In genomic region chr4:159177265-159178146, GRCh38 we compare ENCODE assay signal across 13 cellular contexts.
DNase-seq lines count a peak whose midpoint lies in the region; ATAC-seq and TF ChIP-seq lines count a peak whose summit lies in the region.
"Had no signal": no experiment of that assay in that cellular context is flagged by ENCODE, and none has a peak within 500 bp of the region (broad histone marks: within the 10 kb centered on the region; RNA-seq: fewer than 3 reads in every experiment).

No MANE protein-coding gene starts in this region.

- no peak for TF ChIP-seq CTCF in GM20000 (IDR thresholded peaks at IDR 0.05; ENCODE audit: extremely low read depth, missing control alignments)

- DNase-seq in pons (ENCODE audit: low spot score): peak; percentile 69
- no peak for DNase-seq in NCI-H2196 (lab: John Stamatoyannopoulos, UW; ENCODE audit: unreplicated experiment)
- DNase-seq in GM20000 (ENCODE audit: low spot score): no peak
- DNase-seq in NCI-H345 (lab: John Stamatoyannopoulos, UW): no peak
- no peak for DNase-seq in NCI-H1930 (lab: John Stamatoyannopoulos, UW)
- DNase-seq: activated CD8-positive, alpha-beta T cell treated with anti-CD3 and anti-CD28 coated beads, Interleukin-2, amount 10 ng/mL, durations not matched to agents 7 days and 5 days; H9; Kasumi-1; kidney; occipital lobe had no signal

- ATAC-seq in GM18517 (IDR thresholded peaks at IDR 0.05; ENCODE audit: unreplicated experiment) (peak; percentile 45), GM21619 (IDR thresholded peaks at IDR 0.05; ENCODE audit: unreplicated experiment) (peak; percentile 34), HG03571 (IDR thresholded peaks at IDR 0.05; ENCODE audit: unreplicated experiment) (peak; percentile 58)
- ATAC-seq: activated CD8-positive, alpha-beta T cell treated with anti-CD3 and anti-CD28 coated beads, Interleukin-2, amount 10 ng/mL, durations not matched to agents 7 days and 5 days had no signal
